8 cellular contexts compared by ENCODE assay signal in the genomic region with DNA sequence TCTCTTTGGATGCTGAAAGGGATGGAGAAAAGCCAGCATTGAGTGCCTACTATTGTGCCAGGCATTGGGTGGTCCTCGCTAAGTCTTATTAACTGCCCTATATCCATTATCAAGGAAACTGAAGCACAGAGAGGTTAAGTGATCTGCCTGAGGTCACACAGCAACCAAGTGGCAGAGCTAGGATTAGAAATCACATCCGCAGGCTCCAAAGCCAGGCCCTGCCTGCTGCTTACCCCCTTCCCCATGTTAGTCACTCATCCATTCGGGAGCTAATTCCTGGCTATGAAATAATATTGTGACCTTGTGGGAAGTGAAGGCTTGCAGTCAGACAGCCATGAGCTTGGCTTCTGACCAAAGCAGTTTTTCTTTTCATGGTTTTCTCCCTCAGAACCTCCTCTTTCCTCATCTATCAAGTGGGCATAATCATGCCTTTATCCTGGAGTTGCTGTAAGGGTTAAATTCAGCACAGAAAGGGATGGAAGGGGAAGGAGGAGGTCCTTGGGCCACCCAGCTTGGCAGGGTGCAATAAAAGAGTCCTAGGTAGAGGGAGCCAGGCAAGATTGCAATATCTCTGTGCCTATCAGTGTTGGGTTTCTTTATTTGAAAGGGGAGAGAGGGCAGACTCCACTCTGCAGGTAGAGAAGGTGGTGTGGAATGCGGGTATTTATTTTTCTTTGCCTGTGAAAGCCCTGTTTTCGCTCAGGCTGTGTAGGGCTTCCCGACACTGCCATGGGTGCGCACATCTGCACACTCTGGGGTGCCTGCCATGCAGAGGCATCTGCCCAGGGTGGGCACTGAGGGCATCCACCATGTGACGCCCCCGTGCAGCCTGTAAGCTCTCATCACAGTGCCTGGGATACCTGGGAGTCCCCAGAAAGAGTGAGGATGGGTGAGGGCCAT. TPM values are rescaled to one million over a fixed set of nuclear protein-coding genes. Genes with fewer than 3 reads are reported as not detected.
A peak's percentile ranks its signal among the peaks of the same experiment; 100 is the strongest.
DNase-seq lines count a peak whose midpoint lies in the region; ATAC-seq, FAIRE-seq and TF ChIP-seq lines count a peak whose summit lies in the region.

No MANE protein-coding gene starts in this region.

- no peak for ATAC-seq in activated CD8-positive, alpha-beta memory T cell treated with anti-CD3 and anti-CD28 coated beads, Interleukin-2, amount 10 ng/mL, durations not matched to agents 7 days and 5 days

- H3K4me1 ChIP-seq in kidney (ENCODE audit: control insufficient read depth in 1 of 2, insufficient read depth in 1 of 2, low read depth in 1 of 2, low read length in 2 of 2), result peaks cover 38 to 47% of the 10 kb centered on the region in 2 donors

- H3K27ac Mint-ChIP-seq in activated CD8-positive, alpha-beta memory T cell treated with anti-CD3 and anti-CD28 coated beads, Interleukin-2, amount 10 ng/mL, durations not matched to agents 7 days and 5 days, result peak overlapping the region; percentile 53
- peak overlapping the region; percentile 49 for H3K27ac Mint-ChIP-seq in activated CD4-positive, alpha-beta memory T cell treated with anti-CD3 and anti-CD28 coated beads for 36 hours

- H3K4me1 Mint-ChIP-seq in activated CD8-positive, alpha-beta memory T cell treated with anti-CD3 and anti-CD28 coated beads, Interleukin-2, amount 10 ng/mL, durations not matched to agents 7 days and 5 days, result peaks cover 49% of the 10 kb centered on the region
- H3K4me1 Mint-ChIP-seq in activated CD4-positive, alpha-beta memory T cell treated with anti-CD3 and anti-CD28 coated beads for 36 hours (ENCODE audit: low read depth), result peaks cover 52% of the 10 kb centered on the region

- H3K36me3 ChIP-seq in kidney (ENCODE audit: control insufficient read depth in 1 of 2, insufficient read depth in 2 of 2, low read length in 2 of 2), result no peaks in the 10 kb centered on the region

- POLR2A ChIA-PET in activated CD4-positive, alpha-beta memory T cell treated with anti-CD3 and anti-CD28 coated beads for 36 hours (lab: Charles Lee), result no interaction called here

- H3K9me3 ChIP-seq in kidney (ENCODE audit: control insufficient read depth in 1 of 2, low read length in 2 of 2), result no peaks in the 10 kb centered on the region

- no peak overlapping the region for H3K4me3 Mint-ChIP-seq in activated CD8-positive, alpha-beta memory T cell treated with anti-CD3 and anti-CD28 coated beads, Interleukin-2, amount 10 ng/mL, durations not matched to agents 7 days and 5 days
- no peak overlapping the region for H3K4me3 Mint-ChIP-seq in activated CD4-positive, alpha-beta memory T cell treated with anti-CD3 and anti-CD28 coated beads for 36 hours

- FAIRE-seq in kidney (lab: Jason Lieb, UNC), result no peak

- H3K9me3 Mint-ChIP-seq in activated CD8-positive, alpha-beta memory T cell treated with anti-CD3 and anti-CD28 coated beads, Interleukin-2, amount 10 ng/mL, durations not matched to agents 7 days and 5 days (ENCODE audit: low read depth), result no peaks in the 10 kb centered on the region
- H3K9me3 Mint-ChIP-seq in activated CD4-positive, alpha-beta memory T cell treated with anti-CD3 and anti-CD28 coated beads for 36 hours, result no peaks in the 10 kb centered on the region

- DNase-seq in activated CD8-positive, alpha-beta memory T cell treated with anti-CD3 and anti-CD28 coated beads, Interleukin-2, amount 10 ng/mL, durations not matched to agents 7 days and 5 days, result no peak
- DNase-seq in activated CD8-positive, alpha-beta memory T cell treated with anti-CD3 and anti-CD28 coated beads, Interleukin-2, amount 50 U/mL, for 4 hours, result no peak
- no peak for DNase-seq in activated CD4-positive, alpha-beta memory T cell treated with anti-CD3 and anti-CD28 coated beads for 36 hours
- no peak for DNase-seq in kidney
- no peak for DNase-seq in effector CD4-positive, alpha-beta T cell
- DNase-seq in activated CD8-positive, alpha-beta memory T cell treated with anti-CD3 and anti-CD28 coated beads for 24 hours, result no peak
- DNase-seq in T1000 (lab: John Stamatoyannopoulos, UW), result no peak

- no peaks in the 10 kb centered on the region for H3K27me3 Mint-ChIP-seq in activated CD8-positive, alpha-beta memory T cell treated with anti-CD3 and anti-CD28 coated beads, Interleukin-2, amount 10 ng/mL, durations not matched to agents 7 days and 5 days
- no peaks in the 10 kb centered on the region for H3K27me3 Mint-ChIP-seq in activated CD4-positive, alpha-beta memory T cell treated with anti-CD3 and anti-CD28 coated beads for 36 hours

- intact Hi-C loops in activated CD4-positive, alpha-beta memory T cell treated with anti-CD3 and anti-CD28 coated beads for 36 hours (cut with micrococcal nuclease), result no loop called here
- intact Hi-C loops in kidney (cut with DNase I), result no loop called here

- no peak for TF ChIP-seq CTCF in kidney (IDR thresholded peaks at IDR 0.05; ENCODE audit: borderline replicate concordance, extremely low read depth, insufficient read depth)

- H3K27ac ChIP-seq in kidney (ENCODE audit: low read depth in 2 of 2, low read length in 2 of 2) (peak overlapping the region; percentile 92 to 98), temporal lobe (ENCODE audit: low read depth, low read length) (peak overlapping the region; percentile 98)

- no peaks in the 10 kb centered on the region for H3K36me3 Mint-ChIP-seq in activated CD8-positive, alpha-beta memory T cell treated with anti-CD3 and anti-CD28 coated beads, Interleukin-2, amount 10 ng/mL, durations not matched to agents 7 days and 5 days
- H3K36me3 Mint-ChIP-seq in activated CD4-positive, alpha-beta memory T cell treated with anti-CD3 and anti-CD28 coated beads for 36 hours, result no peaks in the 10 kb centered on the region

- no peak overlapping the region for H3K4me3 ChIP-seq in kidney (ENCODE audit: low read length in 2 of 2)

- peak overlapping the region in 1 of 2 donors; percentile 89 for H3K9ac ChIP-seq in kidney (ENCODE audit: low read length in 2 of 2)

- CTCF ChIA-PET in activated CD8-positive, alpha-beta memory T cell treated with anti-CD3 and anti-CD28 coated beads, Interleukin-2, amount 10 ng/mL, durations not matched to agents 7 days and 5 days (lab: Charles Lee), result interaction anchor here (0.8 to 1.4 kb wide), 3 partner anchors 10 to 18 kb away, joined by 3 read pairs; no protein-coding TSS in a partner anchor
- CTCF ChIA-PET in activated CD4-positive, alpha-beta memory T cell treated with anti-CD3 and anti-CD28 coated beads for 36 hours (lab: Charles Lee), result interaction anchor here (1.4 kb wide), 1 partner anchor 11 kb away, joined by 6 read pairs; no protein-coding TSS in a partner anchor

RNA-seq across cellular contexts. Expression of gene RAI1, which starts 11.3 kb away (rescaled TPM):
- total RNA-seq in activated CD8-positive, alpha-beta memory T cell treated with anti-CD3 and anti-CD28 coated beads, Interleukin-2, amount 10 ng/mL, durations not matched to agents 7 days and 5 days, result 10 to 100 TPM; 17.4 to 24.4 TPM
- 10 to 100 TPM; 10.5 to 11.0 TPM for total RNA-seq in activated CD4-positive, alpha-beta memory T cell treated with anti-CD3 and anti-CD28 coated beads for 36 hours
- 50.5 TPM for total RNA-seq in kidney
- polyA plus RNA-seq in kidney (ENCODE audit: insufficient read depth, low read depth, low replicate concordance), result 6.7 TPM
- 15.5 TPM for total RNA-seq in temporal lobe
